Comparison of ENCODE assay signal across 8 cellular contexts in genomic region chr11:131867457-131868257, GRCh38.
DNase-seq lines count a peak whose midpoint lies in the region; ATAC-seq and TF ChIP-seq lines count a peak whose summit lies in the region.
"Had no signal": no experiment of that assay in that cellular context is flagged by ENCODE, and none has a peak within 500 bp of the region (broad histone marks: within the 10 kb centered on the region; RNA-seq: fewer than 3 reads in every experiment).

No MANE protein-coding gene starts in this region.

- peaks cover 64% of the 10 kb centered on the region for H3K4me1 Mint-ChIP-seq in GM23338

- H3F3A ChIP-seq in GM23338 (replicated peaks; ENCODE audit: low read depth): peaks cover 7% of the 10 kb centered on the region; the same call in 1 of the 2 replicates

- peak overlapping the region; percentile 71 for H3K27ac ChIP-seq in GM23338 (ENCODE audit: low read depth)

- peaks cover 1% of the 10 kb centered on the region for H3K9me2 ChIP-seq in GM23338 (ENCODE audit: insufficient read depth)

- peaks cover 45% of the 10 kb centered on the region for H3K4me1 ChIP-seq in GM23338 (ENCODE audit: insufficient read depth)

- no peaks in the 10 kb centered on the region for H3K9me3 Mint-ChIP-seq in GM23338

- peak; percentile 85 to 95 for TF ChIP-seq CTCF in GM23338 (conservative IDR thresholded peaks at IDR 0.05; ENCODE audit: low read depth in 2 of 2)

- no peaks in the 10 kb centered on the region for H3K27me3 ChIP-seq in GM23338 (ENCODE audit: insufficient read depth)

- H4K20me1 ChIP-seq in GM23338 (replicated peaks; ENCODE audit: insufficient read depth): no peaks in the 10 kb centered on the region

- DNase-seq in GM04503 (ENCODE audit: low read depth) (peak; percentile 39), GM23338 (ENCODE audit: low spot score) (peak; percentile 87), MV-4-11 (lab: John Stamatoyannopoulos, UW) (peak; percentile 44), UCSD-AML1 (lab: John Stamatoyannopoulos, UW; ENCODE audit: unreplicated experiment) (peak; percentile 48), germinal center (ENCODE audit: low spot score) (peak; percentile 41), pons (ENCODE audit: low spot score) (peak; percentile 81)

- H3K27me3 Mint-ChIP-seq in GM23338 (ENCODE audit: insufficient read depth, low read depth, poor library complexity): peaks cover 8% of the 10 kb centered on the region

- no peak overlapping the region for H3K4me3 Mint-ChIP-seq in GM23338
- H3K4me3 Mint-ChIP-seq: activated T-cell treated with anti-CD3 and anti-CD28 coated beads, Interleukin-2, amount 50 U/mL, for 72 hours had no signal

- peak overlapping the region; percentile 39; the same call in 1 of the 2 replicates for H3K4me2 ChIP-seq in GM23338

- peak overlapping the region; percentile 53; the same call in 1 of the 2 replicates for H2AFZ ChIP-seq in GM23338

- no peaks in the 10 kb centered on the region for H3K79me2 ChIP-seq in GM23338 (replicated peaks; ENCODE audit: insufficient read depth)

- no peak overlapping the region for H3K4me3 ChIP-seq in GM23338

- peak; percentile 79 for ATAC-seq in GM23338
- no peak for ATAC-seq in GM21825 (IDR thresholded peaks at IDR 0.05; ENCODE audit: unreplicated experiment)
- ATAC-seq: activated T-cell treated with anti-CD3 and anti-CD28 coated beads, Interleukin-2, amount 50 U/mL, for 72 hours had no signal

- H3K36me3 Mint-ChIP-seq in GM23338 (ENCODE audit: low read depth): no peaks in the 10 kb centered on the region

- H3K36me3 ChIP-seq in GM23338 (ENCODE audit: insufficient read depth): no peaks in the 10 kb centered on the region

- H3K27ac Mint-ChIP-seq in GM23338: peak overlapping the region; percentile 0; the same call in 1 of the 2 replicates
- H3K27ac Mint-ChIP-seq: activated T-cell treated with anti-CD3 and anti-CD28 coated beads, Interleukin-2, amount 50 U/mL, for 72 hours had no signal

TF ChIP-seq in GM23338, 12 proteins besides CTCF, POLR2A, EP300 and RAD21:
- TF ChIP-seq ZNF462 (CRISPR knock-in tag; IDR thresholded peaks at IDR 0.05) (peak; percentile 83), EZH2 (IDR thresholded peaks at IDR 0.05; ENCODE audit: low read depth, unreplicated experiment) (no peak), ZNF331 (CRISPR knock-in tag; IDR thresholded peaks at IDR 0.05; ENCODE audit: low read depth) (no peak), ZNF114 (CRISPR knock-in tag; IDR thresholded peaks at IDR 0.05) (no peak)
TF ChIP-seq in GM23338: peak in this region for 1.
